18 cellular contexts compared by ENCODE assay signal in the genomic region with DNA sequence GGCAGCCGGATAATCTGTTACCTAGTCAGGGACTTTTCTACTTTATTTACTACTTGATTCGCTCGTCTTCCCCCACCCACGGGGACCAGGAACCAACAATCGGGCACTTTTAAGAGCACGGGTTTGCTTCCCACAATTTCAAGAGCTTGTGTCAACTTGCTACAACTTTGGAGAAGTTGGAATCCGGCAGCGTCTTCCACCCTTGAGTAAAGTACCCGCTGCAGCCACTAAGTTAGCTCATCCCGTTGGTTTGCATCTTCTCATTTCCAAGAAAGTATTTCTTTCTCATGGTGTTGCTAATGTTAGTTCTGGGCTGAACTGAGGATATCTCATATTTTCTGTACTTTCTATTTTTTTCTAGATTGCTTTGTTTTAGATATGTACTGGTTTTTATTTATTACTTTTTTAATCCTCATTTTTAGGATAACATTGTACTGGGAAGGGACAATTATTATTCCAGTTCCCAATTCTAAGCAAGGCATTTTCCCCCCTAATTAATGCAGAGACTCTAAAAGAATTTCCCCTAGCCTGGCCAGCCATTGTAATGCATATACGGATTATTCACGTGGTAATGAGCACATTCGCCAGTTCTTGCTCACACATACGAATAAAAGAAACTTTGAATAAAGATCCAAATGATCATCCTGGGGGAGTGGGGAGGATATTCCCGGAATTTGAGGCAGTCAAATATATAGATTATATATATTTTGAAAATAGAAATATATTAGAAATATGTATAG. TPM values are rescaled to one million over a fixed set of nuclear protein-coding genes. Genes with fewer than 3 reads are reported as not detected.
DNase-seq lines count a peak whose midpoint lies in the region; ATAC-seq, FAIRE-seq and TF ChIP-seq lines count a peak whose summit lies in the region.
"Had no signal": no experiment of that assay in that cellular context is flagged by ENCODE, and none has a peak within 500 bp of the region (broad histone marks: within the 10 kb centered on the region; RNA-seq: fewer than 3 reads in every experiment).

No MANE protein-coding gene starts in this region.

- H3K36me3 ChIP-seq in HUES6 (ENCODE audit: control insufficient read depth, insufficient read depth, low read length) (peaks cover 22% of the 10 kb centered on the region), brain microvascular endothelial cell (replicated peaks) (no peaks in the 10 kb centered on the region), iPS-20b (ENCODE audit: insufficient read depth, low read depth, low read length) (peaks cover 55% of the 10 kb centered on the region)
- H3K36me3 ChIP-seq: MG63 had no signal

- no peak for TF ChIP-seq RAD21 in A549 (conservative IDR thresholded peaks at IDR 0.05 in 1 of 2, IDR thresholded peaks at IDR 0.05 in 1 of 2)

- peaks cover 8% of the 10 kb centered on the region; the same call in 1 of the 2 replicates for H3K27me3 ChIP-seq in HUES6 (ENCODE audit: control insufficient read depth, insufficient read depth, low read length)
- H3K27me3 ChIP-seq in brain microvascular endothelial cell (replicated peaks) = peaks cover 78% of the 10 kb centered on the region
- H3K27me3 ChIP-seq in iPS-20b (ENCODE audit: insufficient read depth, low read length) = no peaks in the 10 kb centered on the region

- no peak overlapping the region for H3K27ac Mint-ChIP-seq in effector memory CD8-positive, alpha-beta T cell
- H3K27ac Mint-ChIP-seq: activated CD8-positive, alpha-beta T cell treated with anti-CD3 and anti-CD28 coated beads, Interleukin-2, amount 10 ng/mL, durations not matched to agents 7 days and 5 days had no signal

- peaks cover 11% of the 10 kb centered on the region for H3K36me3 Mint-ChIP-seq in effector memory CD8-positive, alpha-beta T cell (ENCODE audit: insufficient read depth)

- TF ChIP-seq EP300 in A549 (IDR thresholded peaks at IDR 0.05) = no peak

- TF ChIP-seq CTCF in A549 (IDR thresholded peaks at IDR 0.05) (no peak), brain microvascular endothelial cell (IDR thresholded peaks at IDR 0.05; ENCODE audit: low read depth, low read length, missing control alignments) (no peak)

- CTCF ChIA-PET in A549 (lab: Yijun Ruan, JAX) = no interaction called here

- DNase-seq in A549 (ENCODE audit: low read depth in 1 of 2, low spot score in 1 of 2) (no peak), brain microvascular endothelial cell (no peak), glomerular visceral epithelial cell (ENCODE audit: extremely low spot score) (no peak), NCI-H2107 (lab: John Stamatoyannopoulos, UW) (no peak)
- no peak for DNase-seq in effector CD4-positive, alpha-beta T cell
- DNase-seq in effector memory CD8-positive, alpha-beta T cell = no peak
- DNase-seq: activated CD8-positive, alpha-beta T cell treated with anti-CD3 and anti-CD28 coated beads, Interleukin-2, amount 10 ng/mL, durations not matched to agents 7 days and 5 days; activated effector memory CD4-positive, alpha-beta T cell treated with Interleukin-2 at 50 U/mL for 16 hours; body of pancreas; mesenchymal stem cell; MG63; NCI-H2171; stimulated activated CD4-positive, alpha-beta T cell treated with anti-CD3 and anti-CD28 coated beads, Interleukin-1b, Interleukin-23, amount 100 ng/mL, for 48 hours had no signal

- no peak for ATAC-seq in A549
- ATAC-seq in effector memory CD8-positive, alpha-beta T cell (replicated peaks) = no peak
- ATAC-seq: activated CD8-positive, alpha-beta T cell treated with anti-CD3 and anti-CD28 coated beads, Interleukin-2, amount 10 ng/mL, durations not matched to agents 7 days and 5 days; body of pancreas had no signal

- H3K4me2 ChIP-seq in A549 = peak overlapping the region; percentile 92

- H3K4me3 ChIP-seq in A549 (peak overlapping the region; percentile 33), HUES6 (ENCODE audit: low read depth, low read length) (peak overlapping the region; percentile 96), brain microvascular endothelial cell (ENCODE audit: low read depth, low read length) (peak overlapping the region; percentile 17), iPS-20b (ENCODE audit: low read length) (peak overlapping the region; percentile 96)
- H3K4me3 ChIP-seq: body of pancreas, MG63 had no signal

- TF ChIP-seq POLR2A in A549 (IDR thresholded peaks at IDR 0.05; ENCODE audit: low read length) = no peak

- H3K9me3 ChIP-seq in A549 = no peaks in the 10 kb centered on the region
- no peaks in the 10 kb centered on the region for H3K9me3 ChIP-seq in HUES6 (ENCODE audit: control insufficient read depth, insufficient read depth, low read depth, low read length)
- no peaks in the 10 kb centered on the region for H3K9me3 ChIP-seq in iPS-20b (ENCODE audit: insufficient read depth, low read depth, low read length)
- H3K9me3 ChIP-seq: body of pancreas, MG63 had no signal

- H3K4me1 ChIP-seq in A549 (peaks cover 3% of the 10 kb centered on the region; the same call in 1 of the 3 replicates), HUES6 (ENCODE audit: control insufficient read depth, insufficient read depth, low read length) (peaks cover 38% of the 10 kb centered on the region), iPS-20b (ENCODE audit: insufficient read depth, low read length) (peaks cover 31% of the 10 kb centered on the region)

- no peak for FAIRE-seq in A549 (lab: Jason Lieb, UNC)

- WGBS in A549 (ENCODE audit: missing lambda C conversion rate) = 15% methylated on average over 15 of the region's 15 CpGs

- peaks cover 0 to 3% of the 10 kb centered on the region in 2 donors for H3K9me3 Mint-ChIP-seq in effector memory CD8-positive, alpha-beta T cell

- peaks cover 36 to 62% of the 10 kb centered on the region in 2 donors for H3K27me3 Mint-ChIP-seq in effector memory CD8-positive, alpha-beta T cell

- H3K4me1 Mint-ChIP-seq in effector memory CD8-positive, alpha-beta T cell (ENCODE audit: low read depth in 2 of 2) = no peaks in the 10 kb centered on the region

- POLR2A ChIA-PET in A549 (lab: Yijun Ruan, JAX) = no interaction called here

- H3K9ac ChIP-seq in HUES6 (ENCODE audit: low read length) = peak overlapping the region; percentile 98
- H3K9ac ChIP-seq in iPS-20b (ENCODE audit: low read depth, low read length) = peak overlapping the region; percentile 98

- no peak overlapping the region for H3K4me3 Mint-ChIP-seq in effector memory CD8-positive, alpha-beta T cell
- H3K4me3 Mint-ChIP-seq: activated CD8-positive, alpha-beta T cell treated with anti-CD3 and anti-CD28 coated beads, Interleukin-2, amount 10 ng/mL, durations not matched to agents 7 days and 5 days had no signal

- H3K27ac ChIP-seq in A549 = peak overlapping the region; percentile 56 to 65; a peak in 4 of 6 replicates
- peak overlapping the region; percentile 97 for H3K27ac ChIP-seq in HUES6 (ENCODE audit: low read depth, low read length)
- H3K27ac ChIP-seq in brain microvascular endothelial cell = no peak overlapping the region
- peak overlapping the region; percentile 93 for H3K27ac ChIP-seq in iPS-20b (ENCODE audit: low read length)
- H3K27ac ChIP-seq: body of pancreas, HL-60, RWPE1 had no signal

- in situ Hi-C loops in brain microvascular endothelial cell (cut with HindIII; ENCODE audit: low pct_ligation_motif_present, low sequenced_read_pairs) = loop anchor here (25.0 kb wide), 1 partner anchor 547 kb away; no protein-coding TSS in a partner anchor

TF ChIP-seq in A549, 52 proteins besides CTCF, POLR2A, EP300 and RAD21 (continues in another document):
- TF ChIP-seq, protein P1, sequence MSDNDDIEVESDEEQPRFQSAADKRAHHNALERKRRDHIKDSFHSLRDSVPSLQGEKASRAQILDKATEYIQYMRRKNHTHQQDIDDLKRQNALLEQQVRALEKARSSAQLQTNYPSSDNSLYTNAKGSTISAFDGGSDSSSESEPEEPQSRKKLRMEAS (IDR thresholded peaks at IDR 0.05) = no peak
- TF ChIP-seq, protein P2, sequence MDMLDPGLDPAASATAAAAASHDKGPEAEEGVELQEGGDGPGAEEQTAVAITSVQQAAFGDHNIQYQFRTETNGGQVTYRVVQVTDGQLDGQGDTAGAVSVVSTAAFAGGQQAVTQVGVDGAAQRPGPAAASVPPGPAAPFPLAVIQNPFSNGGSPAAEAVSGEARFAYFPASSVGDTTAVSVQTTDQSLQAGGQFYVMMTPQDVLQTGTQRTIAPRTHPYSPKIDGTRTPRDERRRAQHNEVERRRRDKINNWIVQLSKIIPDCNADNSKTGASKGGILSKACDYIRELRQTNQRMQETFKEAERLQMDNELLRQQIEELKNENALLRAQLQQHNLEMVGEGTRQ (IDR thresholded peaks at IDR 0.05) = no peak
- TF ChIP-seq JUNB (IDR thresholded peaks at IDR 0.05) (no peak), ZFP36 (IDR thresholded peaks at IDR 0.05; ENCODE audit: borderline replicate concordance, partially characterized antibody) (no peak), SREBF2 (IDR thresholded peaks at IDR 0.05) (no peak), MYC (IDR thresholded peaks at IDR 0.05; ENCODE audit: borderline replicate concordance, low read length) (no peak)
- TF ChIP-seq, protein P3, sequence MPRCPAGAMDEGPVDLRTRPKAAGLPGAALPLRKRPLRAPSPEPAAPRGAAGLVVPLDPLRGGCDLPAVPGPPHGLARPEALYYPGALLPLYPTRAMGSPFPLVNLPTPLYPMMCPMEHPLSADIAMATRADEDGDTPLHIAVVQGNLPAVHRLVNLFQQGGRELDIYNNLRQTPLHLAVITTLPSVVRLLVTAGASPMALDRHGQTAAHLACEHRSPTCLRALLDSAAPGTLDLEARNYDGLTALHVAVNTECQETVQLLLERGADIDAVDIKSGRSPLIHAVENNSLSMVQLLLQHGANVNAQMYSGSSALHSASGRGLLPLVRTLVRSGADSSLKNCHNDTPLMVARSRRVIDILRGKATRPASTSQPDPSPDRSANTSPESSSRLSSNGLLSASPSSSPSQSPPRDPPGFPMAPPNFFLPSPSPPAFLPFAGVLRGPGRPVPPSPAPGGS (IDR thresholded peaks at IDR 0.05) = no peak
- TF ChIP-seq, protein P4, sequence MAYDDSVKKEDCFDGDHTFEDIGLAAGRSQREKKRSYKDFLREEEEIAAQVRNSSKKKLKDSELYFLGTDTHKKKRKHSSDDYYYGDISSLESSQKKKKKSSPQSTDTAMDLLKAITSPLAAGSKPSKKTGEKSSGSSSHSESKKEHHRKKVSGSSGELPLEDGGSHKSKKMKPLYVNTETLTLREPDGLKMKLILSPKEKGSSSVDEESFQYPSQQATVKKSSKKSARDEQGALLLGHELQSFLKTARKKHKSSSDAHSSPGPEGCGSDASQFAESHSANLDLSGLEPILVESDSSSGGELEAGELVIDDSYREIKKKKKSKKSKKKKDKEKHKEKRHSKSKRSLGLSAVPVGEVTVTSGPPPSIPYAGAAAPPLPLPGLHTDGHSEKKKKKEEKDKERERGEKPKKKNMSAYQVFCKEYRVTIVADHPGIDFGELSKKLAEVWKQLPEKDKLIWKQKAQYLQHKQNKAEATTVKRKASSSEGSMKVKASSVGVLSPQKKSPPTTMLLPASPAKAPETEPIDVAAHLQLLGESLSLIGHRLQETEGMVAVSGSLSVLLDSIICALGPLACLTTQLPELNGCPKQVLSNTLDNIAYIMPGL (CRISPR knock-in tag; IDR thresholded peaks at IDR 0.05; ENCODE audit: borderline replicate concordance) = no peak

RNA-seq across cellular contexts. Expression of a gene that starts 4.0 kb away (rescaled TPM):
- polyA plus RNA-seq in A549 (2011; rRNA removed) (2.5 and 3.4 TPM in 2 replicates), A549 (2017; fragmentation: RNase III; extraction: RNeasy Plus Mini Kit Qiagen cat#74134 plus additional on column Dnase treatment) (1.9 to 2.2 TPM (median 2.1 TPM) in 3 replicates)
- polyA plus RNA-seq in A549 (2012; cell fraction: cytosol; rRNA removed) = 4.3 and 6.4 TPM in 2 replicates
- 4.6 and 8.4 TPM in 2 replicates for polyA plus RNA-seq in A549 (2012; cell fraction: nucleus; rRNA removed)
- polyA minus RNA-seq in A549 (2011; rRNA and poly(A)+ RNA removed) = 0.62 and 0.83 TPM in 2 replicates
- polyA plus RNA-seq: AG04450 had no signal

Comparison
In these comparisons a context has a peak if more than half of its experiments do, and no peak if none do; other contexts are left out.
1. H3K4me3 ChIP-seq: peak in every context shown above with its lines; median percentile 96 in HUES6; 96 in iPS-20b; 33 in A549; 17 in brain microvascular endothelial cell.